ENCODE assay signal across 24 cellular contexts in the genomic region with DNA sequence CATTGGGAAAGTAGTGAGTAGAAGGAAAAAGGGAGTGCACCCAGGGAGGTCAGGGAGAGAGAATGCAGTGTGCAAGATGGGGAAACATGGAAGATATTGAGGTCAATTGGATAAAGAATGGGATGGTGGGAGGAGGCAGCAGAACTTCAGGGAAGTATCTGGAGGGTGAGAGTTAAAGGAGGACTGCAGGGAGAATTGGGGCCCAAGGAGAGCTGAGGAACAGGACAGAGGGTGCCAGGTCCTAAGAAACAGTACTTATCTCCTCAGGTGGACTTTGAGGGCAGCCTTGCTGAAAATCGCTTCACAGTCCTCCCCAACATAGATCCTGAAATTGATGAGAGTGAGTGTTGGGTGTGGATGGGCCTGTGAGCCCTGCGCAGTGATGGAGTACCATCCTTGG. TPM values are rescaled to one million over a fixed set of nuclear protein-coding genes. Genes with fewer than 3 reads are reported as not detected.
A peak's percentile ranks its signal among the peaks of the same experiment; 100 is the strongest.
DNase-seq lines count a peak whose midpoint lies in the region; ATAC-seq, FAIRE-seq and TF ChIP-seq lines count a peak whose summit lies in the region.
"Had no signal": no experiment of that assay in that cellular context is flagged by ENCODE, and none has a peak within 500 bp of the region (broad histone marks: within the 10 kb centered on the region; RNA-seq: fewer than 3 reads in every experiment).

No MANE protein-coding gene starts in this region.

- FAIRE-seq in K562 (lab: Jason Lieb, UNC), result no peak
- FAIRE-seq: A204.1, D721Med, GM12878 had no signal

- no peak overlapping the region for H3K4me2 ChIP-seq in K562 (ENCODE audit: insufficient read depth, low read length)
- H3K4me2 ChIP-seq: BLaER1, GM23338 had no signal

- no peak for ATAC-seq in K562
- no peak for ATAC-seq in stimulated activated memory B cell treated with anti-CD40 and anti-IgM and Interleukin-4, amounts not matched to agents 10 μg/mL and 1 μg/mL and 100 μg/mL, for 72 hours
- ATAC-seq: CD8-positive, alpha-beta T cell; GM12878; GM23338; HCT116 had no signal

- no peak overlapping the region for H3K4me3 ChIP-seq in Caco-2 (ENCODE audit: low read depth, low read length)
- H3K4me3 ChIP-seq in K562, result no peak overlapping the region
- no peak overlapping the region for H3K4me3 ChIP-seq in testis
- H3K4me3 ChIP-seq: BLaER1, GM12878, GM23338 had no signal

- TF ChIP-seq CTCF in Caco-2 (IDR thresholded peaks at IDR 0.05; ENCODE audit: insufficient read depth in 1 of 2, low read depth in 1 of 2, low read length in 1 of 2, severe bottlenecking in 1 of 2, unreplicated experiment in 1 of 2), result no peak
- TF ChIP-seq CTCF in K562 (IDR thresholded peaks at IDR 0.05 in 2 of 3, conservative IDR thresholded peaks at IDR 0.05 in 1 of 3; ENCODE audit: insufficient read depth in 2 of 3, low read depth in 1 of 3, low read length in 3 of 3), result no peak
- no peak for TF ChIP-seq CTCF in testis (IDR thresholded peaks at IDR 0.05)

- peaks cover 2% of the 10 kb centered on the region for H3K4me1 ChIP-seq in Caco-2
- peaks cover 0 to 4% of the 10 kb centered on the region in 2 experiments; a peak in 2 of 5 replicates for H3K4me1 ChIP-seq in K562 (replicated peaks in 1 of 2; ENCODE audit: control insufficient read depth in 2 of 2, insufficient read depth in 2 of 2, low read length in 2 of 2)
- H3K4me1 ChIP-seq in testis, result no peaks in the 10 kb centered on the region

- H3K4me1 Mint-ChIP-seq in T-helper 2 cell treated with Interferon-gamma antibody and Interleukin-4, amounts not matched to agents 5 μg/mL and 100 μg/mL, for 36 hours (ENCODE audit: low read depth), result peaks cover 4% of the 10 kb centered on the region
- H3K4me1 Mint-ChIP-seq in Caco-2 (ENCODE audit: low read depth, unreplicated experiment), result peaks cover 3% of the 10 kb centered on the region
- no peaks in the 10 kb centered on the region for H3K4me1 Mint-ChIP-seq in stimulated activated memory B cell treated with anti-CD40 and anti-IgM and Interleukin-4, amounts not matched to agents 10 μg/mL and 1 μg/mL and 100 μg/mL, for 72 hours
- H3K4me1 Mint-ChIP-seq: B cell had no signal

- peak overlapping the region in 1 of 2 experiments; percentile 69; a peak in 2 of 4 replicates for H3K9ac ChIP-seq in K562 (ENCODE audit: insufficient read depth in 1 of 2, low read depth in 2 of 2, low read length in 2 of 2)
- H3K9ac ChIP-seq: BLaER1 had no signal

- H3K36me3 ChIP-seq in Caco-2 (ENCODE audit: control insufficient read depth, insufficient read depth, low read length), result no peaks in the 10 kb centered on the region
- H3K36me3 ChIP-seq in K562 (ENCODE audit: control insufficient read depth, insufficient read depth, low read length), result peaks cover 52% of the 10 kb centered on the region
- H3K36me3 ChIP-seq in testis (ENCODE audit: low read depth, missing control alignments), result no peaks in the 10 kb centered on the region

- H3K9me3 ChIP-seq in Caco-2 (no peaks in the 10 kb centered on the region), K562 (replicated peaks; ENCODE audit: control insufficient read depth, insufficient read depth, low read depth, low read length) (no peaks in the 10 kb centered on the region), testis (no peaks in the 10 kb centered on the region)
- H3K9me3 ChIP-seq: BLaER1 had no signal

- TF ChIP-seq POLR2A in K562 (conservative IDR thresholded peaks at IDR 0.05), result no peak
- TF ChIP-seq POLR2A in testis (IDR thresholded peaks at IDR 0.05), result no peak

- BruUV-seq in Caco-2 (replicated peaks; lab: Mats Ljungman, UMichigan) (no TSS peak), K562 (replicated peaks; lab: Mats Ljungman, UMichigan) (no TSS peak)

- TF ChIP-seq EP300 in K562 (IDR thresholded peaks at IDR 0.05; ENCODE audit: low read length), result no peak

- DNase-seq in T-helper 2 cell treated with Interferon-gamma antibody and Interleukin-4, amounts not matched to agents 5 μg/mL and 100 μg/mL, for 36 hours (ENCODE audit: low spot score), result no peak
- DNase-seq in T-helper 2 cell (no peak), Caco-2 (no peak), K562 (ENCODE audit: extremely low read depth in 1 of 4, low spot score in 3 of 4) (no peak), testis (no peak), foreskin melanocyte (no peak)
- no peak for DNase-seq in activated T-cell treated with anti-CD3 and anti-CD28 coated beads, Interleukin-2, amount 50 U/mL, for 1 hour
- DNase-seq: CD4-positive, CD25-positive, alpha-beta regulatory T cell; CD8-positive, alpha-beta T cell; DMS 273 treated with DMSO at 0.1 percent for 48 hours; DMS79; EL; GDM1; H9 had no signal

- WGBS in K562 (ENCODE audit: insufficient coverage, low coverage, missing lambda C conversion rate), result 63% methylated on average over 2 of the region's 2 CpGs
- 91 to 97% methylated on average over 2 of the region's 2 CpGs for WGBS in testis, 2 donors

- no peak for TF ChIP-seq RAD21 in K562 (CRISPR knock-in tag; conservative IDR thresholded peaks at IDR 0.05 in 1 of 2, IDR thresholded peaks at IDR 0.05 in 1 of 2)

- peak overlapping the region; percentile 32 for H3K27ac Mint-ChIP-seq in T-helper 2 cell treated with Interferon-gamma antibody and Interleukin-4, amounts not matched to agents 5 μg/mL and 100 μg/mL, for 36 hours
- peak overlapping the region; percentile 16 for H3K27ac Mint-ChIP-seq in Caco-2 (ENCODE audit: unreplicated experiment)
- peak overlapping the region; percentile 38 for H3K27ac Mint-ChIP-seq in stimulated activated memory B cell treated with anti-CD40 and anti-IgM and Interleukin-4, amounts not matched to agents 10 μg/mL and 1 μg/mL and 100 μg/mL, for 72 hours
- H3K27ac Mint-ChIP-seq: B cell; CD8-positive, alpha-beta T cell; GM23338; H9 had no signal

- POLR2A ChIA-PET in Caco-2 (lab: Charles Lee) (interaction anchor here (1.3 kb wide), 1 partner anchor 19 kb away, joined by 10 read pairs; the partner anchor contains the start of gene MSH5), K562 (lab: Yijun Ruan, JAX) (interaction anchor here (0.6 to 6.6 kb wide), 12 partner anchors 8 to 161 kb away, joined by 3 to 85 read pairs (median 7); partner anchors contain the start of genes CLIC1, DDAH2 and MSH5)

- CTCF ChIA-PET in Caco-2 (lab: Charles Lee) (no interaction called here), K562 (lab: Yijun Ruan, JAX; ENCODE audit: low intra/inter-chr PET ratio) (no interaction called here)

- intact Hi-C loops in Caco-2 (cut with micrococcal nuclease; ENCODE audit: unreplicated experiment) (no loop called here), K562 (cut with micrococcal nuclease) (no loop called here), testis (cut with DNase I; ENCODE audit: low total_unique reads) (no loop called here)

- H3K36me3 Mint-ChIP-seq in T-helper 2 cell treated with Interferon-gamma antibody and Interleukin-4, amounts not matched to agents 5 μg/mL and 100 μg/mL, for 36 hours (ENCODE audit: low read depth), result peaks cover 34% of the 10 kb centered on the region
- H3K36me3 Mint-ChIP-seq in Caco-2 (ENCODE audit: insufficient read depth, unreplicated experiment), result peaks cover 22% of the 10 kb centered on the region
- H3K36me3 Mint-ChIP-seq in stimulated activated memory B cell treated with anti-CD40 and anti-IgM and Interleukin-4, amounts not matched to agents 10 μg/mL and 1 μg/mL and 100 μg/mL, for 72 hours, result peaks cover 33% of the 10 kb centered on the region

- H3K27me3 ChIP-seq in Caco-2 (replicated peaks; ENCODE audit: control insufficient read depth, insufficient read depth, low read length) (no peaks in the 10 kb centered on the region), K562 (ENCODE audit: control insufficient read depth in 2 of 2, insufficient read depth in 2 of 2, low read length in 2 of 2) (no peaks in the 10 kb centered on the region), testis (no peaks in the 10 kb centered on the region)
- H3K27me3 ChIP-seq: BLaER1 had no signal

- H3K4me3 Mint-ChIP-seq in T-helper 2 cell treated with Interferon-gamma antibody and Interleukin-4, amounts not matched to agents 5 μg/mL and 100 μg/mL, for 36 hours, result no peak overlapping the region
- H3K4me3 Mint-ChIP-seq in Caco-2 (ENCODE audit: unreplicated experiment), result no peak overlapping the region
- no peak overlapping the region for H3K4me3 Mint-ChIP-seq in stimulated activated memory B cell treated with anti-CD40 and anti-IgM and Interleukin-4, amounts not matched to agents 10 μg/mL and 1 μg/mL and 100 μg/mL, for 72 hours
- H3K4me3 Mint-ChIP-seq: B cell; CD8-positive, alpha-beta T cell; GM23338; H9 had no signal

- H3K9me3 Mint-ChIP-seq in T-helper 2 cell treated with Interferon-gamma antibody and Interleukin-4, amounts not matched to agents 5 μg/mL and 100 μg/mL, for 36 hours, result no peaks in the 10 kb centered on the region
- H3K9me3 Mint-ChIP-seq in Caco-2 (ENCODE audit: unreplicated experiment), result no peaks in the 10 kb centered on the region
- H3K9me3 Mint-ChIP-seq in stimulated activated memory B cell treated with anti-CD40 and anti-IgM and Interleukin-4, amounts not matched to agents 10 μg/mL and 1 μg/mL and 100 μg/mL, for 72 hours, result no peaks in the 10 kb centered on the region
- H3K9me3 Mint-ChIP-seq: CD4-positive, CD25-positive, alpha-beta regulatory T cell; CD8-positive, alpha-beta T cell; GM23338; H9 had no signal

- in situ Hi-C loops in K562 (cut with MboI), result no loop called here

- no peak overlapping the region for H2AFZ ChIP-seq in K562 (ENCODE audit: low read depth, low read length)
- H2AFZ ChIP-seq: GM23338 had no signal

- H3K79me2 ChIP-seq in K562 (ENCODE audit: control insufficient read depth, insufficient read depth, low read length), result no peaks in the 10 kb centered on the region

- no peak overlapping the region for H3K27ac ChIP-seq in K562 (ENCODE audit: extremely low read depth, low read depth, low read length)
- no peak overlapping the region for H3K27ac ChIP-seq in testis
- H3K27ac ChIP-seq: 22Rv1, BLaER1, C4-2B had no signal

- no peaks in the 10 kb centered on the region for H4K20me1 ChIP-seq in K562 (replicated peaks; ENCODE audit: control insufficient read depth, insufficient read depth, low read length)
- H4K20me1 ChIP-seq: BLaER1 had no signal

- no peaks in the 10 kb centered on the region for H3K9me1 ChIP-seq in K562 (ENCODE audit: control insufficient read depth, insufficient read depth, low read length)

- H3K27me3 Mint-ChIP-seq in T-helper 2 cell treated with Interferon-gamma antibody and Interleukin-4, amounts not matched to agents 5 μg/mL and 100 μg/mL, for 36 hours (ENCODE audit: low read depth), result no peaks in the 10 kb centered on the region
- no peaks in the 10 kb centered on the region for H3K27me3 Mint-ChIP-seq in Caco-2 (ENCODE audit: insufficient read depth, unreplicated experiment)
- H3K27me3 Mint-ChIP-seq in stimulated activated memory B cell treated with anti-CD40 and anti-IgM and Interleukin-4, amounts not matched to agents 10 μg/mL and 1 μg/mL and 100 μg/mL, for 72 hours, result no peaks in the 10 kb centered on the region
- H3K27me3 Mint-ChIP-seq: B cell; CD4-positive, CD25-positive, alpha-beta regulatory T cell had no signal

RNA-seq across cellular contexts. Expression of gene SAPCD1, which starts 4.2 kb away (rescaled TPM):
- total RNA-seq in Caco-2 (2022), result 6.4 and 13.0 TPM in 2 replicates
- 127 and 183 TPM in 2 replicates for total RNA-seq in K562 (2011; cell fraction: chromatin; rRNA removed; ENCODE audit: low replicate concordance)
- 43.2 and 49.2 TPM in 2 replicates for total RNA-seq in K562 (2011; cell fraction: nucleolus; rRNA removed)
- total RNA-seq in K562 (2011; cell fraction: nucleoplasm; rRNA removed), result 129 and 205 TPM in 2 replicates
- 5.9 and 6.5 TPM in 2 replicates for total RNA-seq in K562 (2014; rRNA removed)
- total RNA-seq in K562 (2014; rRNA removed; fragmentation: Illumina TruSeq; extraction: Trizol), result 7.0 and 7.4 TPM in 2 replicates
- total RNA-seq in K562 (2015; rRNA removed; fragmentation: Illumina TruSeq; extraction: Trizol), result 5.8 and 7.5 TPM in 2 replicates
- 13.4 and 15.8 TPM in 2 replicates for total RNA-seq in K562 (2021)
- 11.7 and 17.8 TPM in 2 replicates for polyA plus RNA-seq in K562 (2011; rRNA removed)
- polyA plus RNA-seq in K562 (2011; cell fraction: cytosol; rRNA removed), result 4.3 and 5.0 TPM in 2 replicates
- polyA plus RNA-seq in K562 (2011; cell fraction: nucleus; rRNA removed), result 169 and 188 TPM in 2 replicates
- 14.3 and 26.9 TPM in 2 replicates for polyA plus RNA-seq in K562 (2012)
- polyA plus RNA-seq in K562 (2014; fragmentation: Illumina TruSeq; extraction: Trizol), result 12.9 and 18.4 TPM in 2 replicates
- 1 to 10 TPM; 2.6 to 3.2 TPM for polyA plus RNA-seq in K562 (2014; fragmentation: Nextera tagmentation; extraction: Ambion mirVana)
- polyA plus RNA-seq in K562 (2014; rRNA removed), result 17.1 and 30.2 TPM in 2 replicates
- 3.2 and 4.9 TPM in 2 replicates for polyA minus RNA-seq in K562 (2011; rRNA and poly(A)+ RNA removed)
- 4.2 TPM in 1 of 2 replicates, not detected in the other for polyA minus RNA-seq in K562 (2011; cell fraction: cytosol; rRNA and poly(A)+ RNA removed)
- 10.4 and 14.8 TPM in 2 replicates for polyA minus RNA-seq in K562 (2011; cell fraction: nucleus; rRNA and poly(A)+ RNA removed)
- 10 to 100 TPM; 10.4 to 11.6 TPM for total RNA-seq in testis
- 5.9 TPM for polyA plus RNA-seq in testis (ENCODE audit: insufficient read depth, low read depth, low replicate concordance)
- polyA plus RNA-seq: CD4-positive, CD25-positive, alpha-beta regulatory T cell had no signal

RNA-seq across cellular contexts. Expression of gene MSH5, which starts 18.5 kb away (rescaled TPM):
- total RNA-seq in Caco-2 (2022), result 49.6 and 51.0 TPM in 2 replicates
- 1,865 and 2,284 TPM in 2 replicates for total RNA-seq in K562 (2011; cell fraction: chromatin; rRNA removed; ENCODE audit: low replicate concordance)
- 827 and 897 TPM in 2 replicates for total RNA-seq in K562 (2011; cell fraction: nucleolus; rRNA removed)
- 1,204 and 1,437 TPM in 2 replicates for total RNA-seq in K562 (2011; cell fraction: nucleoplasm; rRNA removed)
- total RNA-seq in K562 (2014; rRNA removed), result 21.1 and 34.7 TPM in 2 replicates
- 46.6 and 47.6 TPM in 2 replicates for total RNA-seq in K562 (2014; rRNA removed; fragmentation: Illumina TruSeq; extraction: Trizol)
- 34.3 and 37.9 TPM in 2 replicates for total RNA-seq in K562 (2015; rRNA removed; fragmentation: Illumina TruSeq; extraction: Trizol)
- total RNA-seq in K562 (2021), result 75.4 and 82.7 TPM in 2 replicates
- 104 and 202 TPM in 2 replicates for polyA plus RNA-seq in K562 (2011; rRNA removed)
- polyA plus RNA-seq in K562 (2011; cell fraction: cytosol; rRNA removed), result 42.0 and 70.8 TPM in 2 replicates
- 1,103 and 1,564 TPM in 2 replicates for polyA plus RNA-seq in K562 (2011; cell fraction: nucleus; rRNA removed)
- polyA plus RNA-seq in K562 (2012), result 30.9 and 84.7 TPM in 2 replicates
- 52.5 and 52.8 TPM in 2 replicates for polyA plus RNA-seq in K562 (2014; fragmentation: Illumina TruSeq; extraction: Trizol)
- polyA plus RNA-seq in K562 (2014; fragmentation: Nextera tagmentation; extraction: Ambion mirVana), result 10 to 100 TPM; 12.5 to 14.0 TPM
- polyA plus RNA-seq in K562 (2014; rRNA removed), result 80.2 and 84.7 TPM in 2 replicates
- polyA minus RNA-seq in K562 (2011; rRNA and poly(A)+ RNA removed), result 112 and 145 TPM in 2 replicates
- polyA minus RNA-seq in K562 (2011; cell fraction: cytosol; rRNA and poly(A)+ RNA removed), result 40.0 and 59.2 TPM in 2 replicates
- polyA minus RNA-seq in K562 (2011; cell fraction: nucleus; rRNA and poly(A)+ RNA removed), result 239 and 424 TPM in 2 replicates
- total RNA-seq in testis, result 100 to 1,000 TPM in 1 of 2 donors, 10 to 100 TPM in 1; 77.6 to 135 TPM
- 36.2 TPM for polyA plus RNA-seq in testis (ENCODE audit: insufficient read depth, low read depth, low replicate concordance)

RNA-seq across cellular contexts. Expression of gene VWA7, which starts 18.8 kb away (rescaled TPM):
- total RNA-seq in Caco-2 (2022) (0.61 and 1.5 TPM in 2 replicates), K562 (2014; rRNA removed) (0.65 and 0.68 TPM in 2 replicates), K562 (2014; rRNA removed; fragmentation: Illumina TruSeq; extraction: Trizol) (0.70 and 0.95 TPM in 2 replicates), K562 (2015; rRNA removed; fragmentation: Illumina TruSeq; extraction: Trizol) (0.36 and 0.49 TPM in 2 replicates), K562 (2021) (1.8 and 2.9 TPM in 2 replicates), testis (1 to 10 TPM; 3.1 to 6.3 TPM)
- total RNA-seq in K562 (2011; cell fraction: chromatin; rRNA removed; ENCODE audit: low replicate concordance), result 12.4 and 19.7 TPM in 2 replicates
- 11.3 and 16.5 TPM in 2 replicates for total RNA-seq in K562 (2011; cell fraction: nucleolus; rRNA removed)
- total RNA-seq in K562 (2011; cell fraction: nucleoplasm; rRNA removed), result 10.5 and 14.0 TPM in 2 replicates
- polyA plus RNA-seq in K562 (2011; rRNA removed) (1.0 and 1.7 TPM in 2 replicates), K562 (2014; fragmentation: Illumina TruSeq; extraction: Trizol) (1.1 and 1.3 TPM in 2 replicates), K562 (2014; fragmentation: Nextera tagmentation; extraction: Ambion mirVana) (under 1 TPM; 0.18 to 0.32 TPM), K562 (2014; rRNA removed) (2.4 and 3.0 TPM in 2 replicates), testis (ENCODE audit: insufficient read depth, low read depth, low replicate concordance) (2.7 TPM)
- 0.83 and 2.5 TPM in 2 replicates for polyA plus RNA-seq in K562 (2011; cell fraction: cytosol; rRNA removed)
- polyA plus RNA-seq in K562 (2011; cell fraction: nucleus; rRNA removed), result 6.5 and 17.2 TPM in 2 replicates
- polyA plus RNA-seq in K562 (2012), result 2.2 and 4.0 TPM in 2 replicates
- 0.33 and 1.4 TPM in 2 replicates for polyA minus RNA-seq in K562 (2011; rRNA and poly(A)+ RNA removed)
- 0.55 and 2.2 TPM in 2 replicates for polyA minus RNA-seq in K562 (2011; cell fraction: cytosol; rRNA and poly(A)+ RNA removed)
- 3.7 and 4.3 TPM in 2 replicates for polyA minus RNA-seq in K562 (2011; cell fraction: nucleus; rRNA and poly(A)+ RNA removed)

RNA-seq across cellular contexts. Expression of gene CLIC1, which starts 22.0 kb away (rescaled TPM):
- total RNA-seq in Caco-2 (2022), result 374 and 420 TPM in 2 replicates
- 323 and 864 TPM in 2 replicates for total RNA-seq in K562 (2011; cell fraction: chromatin; rRNA removed; ENCODE audit: low replicate concordance)
- total RNA-seq in K562 (2011; cell fraction: nucleolus; rRNA removed), result 1,156 and 1,371 TPM in 2 replicates
- 762 and 847 TPM in 2 replicates for total RNA-seq in K562 (2011; cell fraction: nucleoplasm; rRNA removed)
- 1,815 and 2,459 TPM in 2 replicates for total RNA-seq in K562 (2014; rRNA removed)
- 1,777 and 1,808 TPM in 2 replicates for total RNA-seq in K562 (2014; rRNA removed; fragmentation: Illumina TruSeq; extraction: Trizol)
- total RNA-seq in K562 (2015; rRNA removed; fragmentation: Illumina TruSeq; extraction: Trizol), result 1,968 and 1,998 TPM in 2 replicates
- total RNA-seq in K562 (2021), result 1,487 and 1,494 TPM in 2 replicates
- 1,850 and 2,419 TPM in 2 replicates for polyA plus RNA-seq in K562 (2011; rRNA removed)
- 2,072 and 2,650 TPM in 2 replicates for polyA plus RNA-seq in K562 (2011; cell fraction: cytosol; rRNA removed)
- 706 and 710 TPM in 2 replicates for polyA plus RNA-seq in K562 (2011; cell fraction: nucleus; rRNA removed)
- polyA plus RNA-seq in K562 (2012), result 1,359 and 2,108 TPM in 2 replicates
- 2,238 and 2,336 TPM in 2 replicates for polyA plus RNA-seq in K562 (2014; fragmentation: Illumina TruSeq; extraction: Trizol)
- polyA plus RNA-seq in K562 (2014; fragmentation: Nextera tagmentation; extraction: Ambion mirVana), result 1,000 to 10,000 TPM; 1,267 to 1,594 TPM
- polyA plus RNA-seq in K562 (2014; rRNA removed), result 1,650 and 1,824 TPM in 2 replicates
- 1,034 and 1,248 TPM in 2 replicates for polyA minus RNA-seq in K562 (2011; rRNA and poly(A)+ RNA removed)
- polyA minus RNA-seq in K562 (2011; cell fraction: cytosol; rRNA and poly(A)+ RNA removed), result 611 and 812 TPM in 2 replicates
- polyA minus RNA-seq in K562 (2011; cell fraction: nucleus; rRNA and poly(A)+ RNA removed), result 223 and 327 TPM in 2 replicates
- total RNA-seq in testis, result 10 to 100 TPM; 35.4 to 93.5 TPM
- 130 TPM for polyA plus RNA-seq in testis (ENCODE audit: insufficient read depth, low read depth, low replicate concordance)

RNA-seq across cellular contexts. Expression of gene DDAH2, which starts 29.2 kb away (rescaled TPM):
- total RNA-seq in Caco-2 (2022) (82.4 and 91.6 TPM in 2 replicates), K562 (2014; rRNA removed) (45.4 and 59.1 TPM in 2 replicates), K562 (2014; rRNA removed; fragmentation: Illumina TruSeq; extraction: Trizol) (10.6 and 12.7 TPM in 2 replicates), K562 (2015; rRNA removed; fragmentation: Illumina TruSeq; extraction: Trizol) (32.3 and 34.6 TPM in 2 replicates), K562 (2021) (31.4 and 36.3 TPM in 2 replicates), testis (10 to 100 TPM; 19.6 to 38.0 TPM)
- 32.6 and 90.1 TPM in 2 replicates for total RNA-seq in K562 (2011; cell fraction: chromatin; rRNA removed; ENCODE audit: low replicate concordance)
- total RNA-seq in K562 (2011; cell fraction: nucleolus; rRNA removed), result 71.7 and 82.4 TPM in 2 replicates
- total RNA-seq in K562 (2011; cell fraction: nucleoplasm; rRNA removed), result 58.1 and 66.3 TPM in 2 replicates
- polyA plus RNA-seq in K562 (2011; rRNA removed) (21.4 and 30.4 TPM in 2 replicates), K562 (2014; fragmentation: Illumina TruSeq; extraction: Trizol) (15.6 and 29.3 TPM in 2 replicates), K562 (2014; fragmentation: Nextera tagmentation; extraction: Ambion mirVana) (1 to 10 TPM; 1.8 to 3.4 TPM), K562 (2014; rRNA removed) (36.2 and 42.1 TPM in 2 replicates), testis (ENCODE audit: insufficient read depth, low read depth, low replicate concordance) (50.8 TPM)
- 43.7 and 63.5 TPM in 2 replicates for polyA plus RNA-seq in K562 (2011; cell fraction: cytosol; rRNA removed)
- 124 and 167 TPM in 2 replicates for polyA plus RNA-seq in K562 (2011; cell fraction: nucleus; rRNA removed)
- polyA plus RNA-seq in K562 (2012), result 54.5 and 69.9 TPM in 2 replicates
- polyA minus RNA-seq in K562 (2011; rRNA and poly(A)+ RNA removed), result 3.4 and 4.6 TPM in 2 replicates
- polyA minus RNA-seq in K562 (2011; cell fraction: cytosol; rRNA and poly(A)+ RNA removed), result 9.1 and 12.9 TPM in 2 replicates
- polyA minus RNA-seq in K562 (2011; cell fraction: nucleus; rRNA and poly(A)+ RNA removed), result 21.1 and 26.4 TPM in 2 replicates
